Comparison of ENCODE assay signal across 10 cellular contexts in genomic region chr2:219496781-219497494, GRCh38. TPM values are rescaled to one million over a fixed set of nuclear protein-coding genes. Genes with fewer than 3 reads are reported as not detected.
DNase-seq lines count a peak whose midpoint lies in the region; ATAC-seq, FAIRE-seq and TF ChIP-seq lines count a peak whose summit lies in the region.
"Had no signal": no experiment of that assay in that cellular context is flagged by ENCODE, and none has a peak within 500 bp of the region (broad histone marks: within the 10 kb centered on the region; RNA-seq: fewer than 3 reads in every experiment).

No MANE protein-coding gene starts in this region.

- no peak for DNase-seq in T-helper 2 cell treated with Interferon-gamma antibody and Interleukin-4, amounts not matched to agents 5 μg/mL and 100 μg/mL, for 36 hours (ENCODE audit: low spot score)
- DNase-seq in T-helper 2 cell (no peak), astrocyte (ENCODE audit: low read depth) (peak; percentile 35), left colon (peak; percentile 51 to 56), NCI-H146 (lab: John Stamatoyannopoulos, UW) (no peak)
- DNase-seq in stimulated activated naive CD8-positive, alpha-beta T cell treated with anti-CD3 and anti-CD28 coated beads, Interleukin-15, amount 100 ng/mL, for 72 hours = no peak
- DNase-seq: activated CD4-positive, alpha-beta T cell treated with anti-CD3 and anti-CD28 coated beads for 48 hours had no signal

- H3K4me1 ChIP-seq in astrocyte (ENCODE audit: insufficient read depth, low read length) = peaks cover 39% of the 10 kb centered on the region
- H3K4me1 ChIP-seq: foreskin keratinocyte had no signal

- peak overlapping the region; percentile 92 for H3K4me3 ChIP-seq in astrocyte (ENCODE audit: insufficient read depth, low read depth, low read length)

- FAIRE-seq in astrocyte (lab: Jason Lieb, UNC) = no peak

- no peak for ATAC-seq in left colon
- no peak for ATAC-seq in stimulated activated naive CD8-positive, alpha-beta T cell treated with anti-CD3 and anti-CD28 coated beads, Interleukin-15, amount 100 ng/mL, for 72 hours
- ATAC-seq in GM21515 (IDR thresholded peaks at IDR 0.05; ENCODE audit: unreplicated experiment) = no peak
- no peak for ATAC-seq in GM21447 (IDR thresholded peaks at IDR 0.05; ENCODE audit: unreplicated experiment)

- H3K27me3 ChIP-seq in astrocyte (ENCODE audit: insufficient read depth, low read length) = peaks cover 15% of the 10 kb centered on the region

- peak overlapping the region; percentile 100 for H3K9ac ChIP-seq in astrocyte (ENCODE audit: low read length)

- no peaks in the 10 kb centered on the region for H3K9me3 Mint-ChIP-seq in T-helper 2 cell treated with Interferon-gamma antibody and Interleukin-4, amounts not matched to agents 5 μg/mL and 100 μg/mL, for 36 hours
- peaks cover 4% of the 10 kb centered on the region for H3K9me3 Mint-ChIP-seq in astrocyte (ENCODE audit: unreplicated experiment)
- H3K9me3 Mint-ChIP-seq in stimulated activated naive CD8-positive, alpha-beta T cell treated with anti-CD3 and anti-CD28 coated beads, Interleukin-15, amount 100 ng/mL, for 72 hours = no peaks in the 10 kb centered on the region

- H3K36me3 Mint-ChIP-seq in T-helper 2 cell treated with Interferon-gamma antibody and Interleukin-4, amounts not matched to agents 5 μg/mL and 100 μg/mL, for 36 hours (ENCODE audit: low read depth) = peaks cover 5% of the 10 kb centered on the region
- peaks cover 10% of the 10 kb centered on the region for H3K36me3 Mint-ChIP-seq in astrocyte (ENCODE audit: low read depth, unreplicated experiment)

- peak overlapping the region; percentile 98 for H3K4me2 ChIP-seq in astrocyte (ENCODE audit: low read length)

- no peaks in the 10 kb centered on the region for H4K20me1 ChIP-seq in astrocyte (ENCODE audit: insufficient read depth, low read length)

- peaks cover 47% of the 10 kb centered on the region for H3K27me3 Mint-ChIP-seq in T-helper 2 cell treated with Interferon-gamma antibody and Interleukin-4, amounts not matched to agents 5 μg/mL and 100 μg/mL, for 36 hours (ENCODE audit: low read depth)
- H3K27me3 Mint-ChIP-seq in astrocyte (ENCODE audit: low read depth, unreplicated experiment) = peaks cover 35% of the 10 kb centered on the region
- peaks cover 67% of the 10 kb centered on the region for H3K27me3 Mint-ChIP-seq in stimulated activated naive CD8-positive, alpha-beta T cell treated with anti-CD3 and anti-CD28 coated beads, Interleukin-15, amount 100 ng/mL, for 72 hours

- peaks cover 18% of the 10 kb centered on the region for H3K79me2 ChIP-seq in astrocyte (ENCODE audit: insufficient read depth, low read length)

- H3K36me3 ChIP-seq in astrocyte (ENCODE audit: insufficient read depth, low read length) = no peaks in the 10 kb centered on the region

- intact Hi-C loops in left colon (cut with DNase I, micrococcal nuclease) = no loop called here

- no peaks in the 10 kb centered on the region for H3K9me3 ChIP-seq in astrocyte (ENCODE audit: insufficient read depth, low read depth, low read length)

- TF ChIP-seq CTCF in astrocyte (IDR thresholded peaks at IDR 0.05; ENCODE audit: insufficient read depth, low read depth, low read length) = no peak

- H3K27ac Mint-ChIP-seq in T-helper 2 cell treated with Interferon-gamma antibody and Interleukin-4, amounts not matched to agents 5 μg/mL and 100 μg/mL, for 36 hours = no peak overlapping the region
- no peak overlapping the region for H3K27ac Mint-ChIP-seq in astrocyte (ENCODE audit: unreplicated experiment)
- no peak overlapping the region for H3K27ac Mint-ChIP-seq in stimulated activated naive CD8-positive, alpha-beta T cell treated with anti-CD3 and anti-CD28 coated beads, Interleukin-15, amount 100 ng/mL, for 72 hours

- peak overlapping the region; percentile 65 for H2AFZ ChIP-seq in astrocyte (ENCODE audit: low read depth, low read length)

- peak overlapping the region; percentile 94 for H3K4me3 Mint-ChIP-seq in T-helper 2 cell treated with Interferon-gamma antibody and Interleukin-4, amounts not matched to agents 5 μg/mL and 100 μg/mL, for 36 hours
- peak overlapping the region; percentile 98 for H3K4me3 Mint-ChIP-seq in astrocyte (ENCODE audit: unreplicated experiment)
- peak overlapping the region; percentile 97 for H3K4me3 Mint-ChIP-seq in stimulated activated naive CD8-positive, alpha-beta T cell treated with anti-CD3 and anti-CD28 coated beads, Interleukin-15, amount 100 ng/mL, for 72 hours

- H3K4me1 Mint-ChIP-seq in T-helper 2 cell treated with Interferon-gamma antibody and Interleukin-4, amounts not matched to agents 5 μg/mL and 100 μg/mL, for 36 hours (ENCODE audit: low read depth) = peaks cover 29% of the 10 kb centered on the region
- H3K4me1 Mint-ChIP-seq in astrocyte (ENCODE audit: low read depth, unreplicated experiment) = peaks cover 21% of the 10 kb centered on the region
- peaks cover 54% of the 10 kb centered on the region for H3K4me1 Mint-ChIP-seq in stimulated activated naive CD8-positive, alpha-beta T cell treated with anti-CD3 and anti-CD28 coated beads, Interleukin-15, amount 100 ng/mL, for 72 hours

- no peak overlapping the region for H3K27ac ChIP-seq in astrocyte (ENCODE audit: low read depth, low read length)
- H3K27ac ChIP-seq: foreskin keratinocyte had no signal

RNA-seq across cellular contexts. Expression of gene GMPPA, which starts 1.8 kb away (rescaled TPM):
- total RNA-seq in astrocyte (49.5 and 55.3 TPM in 2 replicates), left colon (10 to 100 TPM; 44.8 to 56.1 TPM)

RNA-seq across cellular contexts. Expression of gene ASIC4, which starts 17.3 kb away (rescaled TPM):
- total RNA-seq in astrocyte = 0.39 and 0.70 TPM in 2 replicates
- total RNA-seq in left colon = not detected
- total RNA-seq: foreskin keratinocyte had no signal

RNA-seq across cellular contexts. Expression of gene CHPF, which starts 46.7 kb away (rescaled TPM):
- 151 and 163 TPM in 2 replicates for total RNA-seq in astrocyte
- total RNA-seq in left colon = 10 to 100 TPM; 27.8 to 37.2 TPM

RNA-seq across cellular contexts. Expression of gene TMEM198, which starts 46.9 kb away (rescaled TPM):
- total RNA-seq in astrocyte = 3.8 TPM in 2 replicates
- 1 to 10 TPM; 1.4 to 1.6 TPM for total RNA-seq in left colon

Comparison
In these comparisons a context has a peak if more than half of its experiments do, and no peak if none do; other contexts are left out.
1. DNase-seq: peak in astrocyte (single experiment) and left colon (2 of 2); none in T-helper 2 cell treated with Interferon-gamma antibody and Interleukin-4, amounts not matched to agents 5 μg/mL and 100 μg/mL, for 36 hours (single experiment), T-helper 2 cell (0 of 5), stimulated activated naive CD8-positive, alpha-beta T cell treated with anti-CD3 and anti-CD28 coated beads, Interleukin-15, amount 100 ng/mL, for 72 hours (0 of 2) and NCI-H146 (single experiment).
2. Peak in every context shown above with its lines, with median percentiles within 50 percentile points of each other: H3K4me3 Mint-ChIP-seq.